17 cellular contexts compared by ENCODE assay signal in the genomic region with DNA sequence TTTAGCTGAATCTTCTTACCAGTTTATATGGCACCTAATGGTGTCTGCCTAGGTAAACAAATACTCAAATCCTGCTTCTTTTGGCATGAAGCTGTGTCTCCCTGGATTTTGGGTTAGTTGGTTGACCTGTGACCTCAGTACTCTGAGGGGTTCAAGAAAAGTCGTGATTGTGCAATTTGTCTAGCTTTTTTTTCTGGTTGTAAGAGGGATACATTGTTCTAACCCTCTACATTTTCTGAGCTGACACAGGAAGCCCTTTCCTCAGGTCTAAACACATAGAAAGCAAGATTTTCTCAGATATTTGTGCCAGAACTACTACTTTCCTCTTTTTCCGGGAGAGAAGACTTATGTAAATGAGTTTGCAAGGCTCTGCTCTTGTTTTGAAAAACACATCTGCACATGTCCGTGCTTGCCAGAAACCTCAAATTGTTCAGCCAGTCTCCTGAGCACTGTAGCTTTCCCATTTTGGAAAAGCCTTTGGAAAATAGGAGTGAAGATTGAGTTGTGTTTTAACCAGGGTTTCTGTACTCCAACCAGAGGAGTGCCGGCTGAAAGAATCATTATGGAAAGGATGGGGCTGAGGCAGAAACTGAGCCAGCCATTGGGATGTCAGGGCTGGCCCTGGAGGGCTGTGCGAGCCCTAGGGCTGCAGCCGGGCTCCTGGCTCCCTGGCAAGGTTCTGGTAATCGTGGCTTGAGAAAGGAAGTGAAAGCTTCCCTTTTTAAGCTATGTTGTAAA. TPM values are rescaled to one million over a fixed set of nuclear protein-coding genes. Genes with fewer than 3 reads are reported as not detected.
DNase-seq lines count a peak whose midpoint lies in the region; ATAC-seq and TF ChIP-seq lines count a peak whose summit lies in the region.
"Had no signal": no experiment of that assay in that cellular context is flagged by ENCODE, and none has a peak within 500 bp of the region (broad histone marks: within the 10 kb centered on the region; RNA-seq: fewer than 3 reads in every experiment).

No MANE protein-coding gene starts in this region.

- no peak overlapping the region for H3K27ac ChIP-seq in mammary epithelial cell (ENCODE audit: insufficient read depth, low read depth, low read length)
- H3K27ac ChIP-seq in esophagus muscularis mucosa (replicated peaks in 1 of 4), result peak overlapping the region in 2 of 4 donors; percentile 16 to 27
- H3K27ac ChIP-seq in left lung, result peak overlapping the region in 1 of 2 donors; percentile 56
- H3K27ac ChIP-seq in vagina, result peak overlapping the region; percentile 64

- H3K4me2 ChIP-seq in mammary epithelial cell (ENCODE audit: insufficient read depth, low read depth, low read length), result no peak overlapping the region

- H3K4me1 Mint-ChIP-seq in MCF 10A (ENCODE audit: insufficient read depth, unreplicated experiment), result no peaks in the 10 kb centered on the region

- TF ChIP-seq CTCF in MCF 10A (IDR thresholded peaks at IDR 0.05; ENCODE audit: unreplicated experiment), result no peak
- no peak for TF ChIP-seq CTCF in mammary epithelial cell (conservative IDR thresholded peaks at IDR 0.05 in 1 of 2, IDR thresholded peaks at IDR 0.05 in 1 of 2; ENCODE audit: extremely low read depth in 1 of 2, insufficient read depth in 1 of 2, low read depth in 1 of 2, low read length in 2 of 2)
- TF ChIP-seq CTCF in esophagus muscularis mucosa (IDR thresholded peaks at IDR 0.05), result no peak
- TF ChIP-seq CTCF in left lung (IDR thresholded peaks at IDR 0.05), result no peak
- no peak for TF ChIP-seq CTCF in vagina (IDR thresholded peaks at IDR 0.05)

- no peak for TF ChIP-seq POLR2A in esophagus muscularis mucosa (IDR thresholded peaks at IDR 0.05; ENCODE audit: low read depth)
- TF ChIP-seq POLR2A in vagina (IDR thresholded peaks at IDR 0.05), result no peak

- no peaks in the 10 kb centered on the region for H3K36me3 Mint-ChIP-seq in MCF 10A (ENCODE audit: insufficient read depth, unreplicated experiment)

- no peak for TF ChIP-seq EP300 in esophagus muscularis mucosa (IDR thresholded peaks at IDR 0.05)

- H3K9ac ChIP-seq in mammary epithelial cell (ENCODE audit: insufficient read depth, low read length), result no peak overlapping the region

- DNase-seq in MCF 10A (ENCODE audit: unreplicated experiment) (no peak), mammary epithelial cell (no peak), esophagus muscularis mucosa (ENCODE audit: extremely low spot score) (peak; percentile 83), left lung (peak in 1 of 2 donors; percentile 34), vagina (ENCODE audit: extremely low spot score in 2 of 2) (peak in 1 of 2 donors; percentile 43), NCI-H1436 treated with DMSO at 0.1 percent for 48 hours (lab: John Stamatoyannopoulos, UW) (no peak)
- DNase-seq: activated CD8-positive, alpha-beta T cell treated with anti-CD3 and anti-CD28 coated beads for 36 hours; effector CD8-positive, alpha-beta T cell; MM.1S; NCI-H345; SIG-M5; stimulated activated CD4-positive, alpha-beta T cell treated with anti-CD3 and anti-CD28 coated beads, Interleukin-2, amount 100 ng/mL, for 24 hours; stimulated activated CD8-positive, alpha-beta memory T cell treated with anti-CD3 and anti-CD28 coated beads, Interleukin-4, amount 100 ng/mL, for 48 hours had no signal

- H3K9me3 ChIP-seq in mammary epithelial cell (replicated peaks; ENCODE audit: insufficient read depth, low read length) (peaks cover 25% of the 10 kb centered on the region), esophagus muscularis mucosa (peaks cover 0 to 16% (median 7%) of the 10 kb centered on the region in 4 donors), left lung (no peaks in the 10 kb centered on the region), vagina (no peaks in the 10 kb centered on the region)

- ATAC-seq in left lung, result peak; percentile 75
- ATAC-seq in GM21737 (IDR thresholded peaks at IDR 0.05; ENCODE audit: unreplicated experiment), result no peak
- ATAC-seq in GM18511 (IDR thresholded peaks at IDR 0.05; ENCODE audit: unreplicated experiment), result no peak
- ATAC-seq: activated CD8-positive, alpha-beta T cell treated with anti-CD3 and anti-CD28 coated beads for 36 hours had no signal

- no peaks in the 10 kb centered on the region for H3K27me3 Mint-ChIP-seq in MCF 10A (ENCODE audit: insufficient read depth, unreplicated experiment)

- peaks cover 15% of the 10 kb centered on the region for H3K9me3 Mint-ChIP-seq in MCF 10A (ENCODE audit: unreplicated experiment)
- H3K9me3 Mint-ChIP-seq: activated CD8-positive, alpha-beta T cell treated with anti-CD3 and anti-CD28 coated beads for 36 hours had no signal

- 2% methylated on average over 6 of the region's 7 CpGs for WGBS in mammary epithelial cell (ENCODE audit: low coverage, missing lambda C conversion rate)
- WGBS in esophagus muscularis mucosa, result 21% methylated on average over 7 of the region's 7 CpGs

- POLR2A ChIA-PET in MCF 10A (lab: Yijun Ruan, JAX), result no interaction called here

- peak overlapping the region; percentile 40 for H3K27ac Mint-ChIP-seq in MCF 10A (ENCODE audit: low read depth, unreplicated experiment)
- H3K27ac Mint-ChIP-seq: activated CD8-positive, alpha-beta T cell treated with anti-CD3 and anti-CD28 coated beads for 36 hours had no signal

- in situ Hi-C loops in mammary epithelial cell (cut with MboI; ENCODE audit: low sequenced_read_pairs in 2 of 2), result no loop called here

- CTCF ChIA-PET in MCF 10A (lab: Yijun Ruan, JAX) (interaction anchor here (0.6 kb wide), 1 partner anchor 583 kb away, joined by 3 read pairs; no protein-coding TSS in a partner anchor), mammary epithelial cell (lab: Charles Lee; ENCODE audit: low non-redundant PET) (no interaction called here)

- peak overlapping the region; percentile 48 for H3K4me3 Mint-ChIP-seq in MCF 10A (ENCODE audit: unreplicated experiment)
- H3K4me3 Mint-ChIP-seq: activated CD8-positive, alpha-beta T cell treated with anti-CD3 and anti-CD28 coated beads for 36 hours had no signal

- H3K27me3 ChIP-seq in mammary epithelial cell (ENCODE audit: insufficient read depth, low read length) (no peaks in the 10 kb centered on the region), esophagus muscularis mucosa (no peaks in the 10 kb centered on the region), left lung (no peaks in the 10 kb centered on the region), vagina (no peaks in the 10 kb centered on the region)

- no peaks in the 10 kb centered on the region for H3K36me3 ChIP-seq in mammary epithelial cell (ENCODE audit: insufficient read depth, low read length)
- no peaks in the 10 kb centered on the region for H3K36me3 ChIP-seq in esophagus muscularis mucosa
- H3K36me3 ChIP-seq in left lung, result no peaks in the 10 kb centered on the region
- H3K36me3 ChIP-seq in vagina, result no peaks in the 10 kb centered on the region

- no peak overlapping the region for H2AFZ ChIP-seq in mammary epithelial cell (ENCODE audit: low read depth, low read length)

- BruUV-seq in MCF 10A (replicated peaks; lab: Mats Ljungman, UMichigan) (no TSS peak), mammary epithelial cell (replicated peaks; lab: Mats Ljungman, UMichigan) (no TSS peak)

- H3K4me3 ChIP-seq in mammary epithelial cell (replicated peaks in 1 of 3; ENCODE audit: insufficient read depth in 1 of 3, low read depth in 2 of 3, low read length in 3 of 3), result no peak overlapping the region
- H3K4me3 ChIP-seq in esophagus muscularis mucosa, result peak overlapping the region in 1 of 4 donors; percentile 5
- H3K4me3 ChIP-seq in left lung, result no peak overlapping the region
- no peak overlapping the region for H3K4me3 ChIP-seq in vagina

- H3K79me2 ChIP-seq in mammary epithelial cell (ENCODE audit: insufficient read depth, low read length), result no peaks in the 10 kb centered on the region

- dilution Hi-C loops in mammary epithelial cell (cut with HindIII; ENCODE audit: low sequenced_read_pairs), result no loop called here

- no peaks in the 10 kb centered on the region for H3K4me1 ChIP-seq in mammary epithelial cell (ENCODE audit: insufficient read depth, low read length)
- peaks cover 0 to 14% (median 5%) of the 10 kb centered on the region in 4 donors for H3K4me1 ChIP-seq in esophagus muscularis mucosa
- no peaks in the 10 kb centered on the region for H3K4me1 ChIP-seq in left lung
- peaks cover 18% of the 10 kb centered on the region for H3K4me1 ChIP-seq in vagina

- intact Hi-C loops in MCF 10A (cut with micrococcal nuclease) (no loop called here), mammary epithelial cell (cut with micrococcal nuclease) (no loop called here), esophagus muscularis mucosa (cut with DNase I) (no loop called here), left lung (cut with DNase I) (no loop called here), vagina (cut with DNase I) (no loop called here)

- H4K20me1 ChIP-seq in mammary epithelial cell (ENCODE audit: insufficient read depth, low read length), result no peaks in the 10 kb centered on the region

RNA-seq across cellular contexts. Expression of a gene that starts 31.3 kb away (rescaled TPM):
- total RNA-seq in MCF 10A (2022) (not detected in 2 replicates), mammary epithelial cell (under 1 TPM in 1 of 2 donors, not detected in 1; 0.50 TPM), esophagus muscularis mucosa (10 to 100 TPM; 47.9 to 88.8 (median 51.8) TPM), left lung (10 to 100 TPM; 77.9 to 89.6 TPM), vagina (112 TPM)
- polyA plus RNA-seq in mammary epithelial cell, result not detected
- not detected for polyA minus RNA-seq in mammary epithelial cell
- total RNA-seq: A172; activated CD8-positive, alpha-beta T cell treated with anti-CD3 and anti-CD28 coated beads for 36 hours; G401 had no signal

Comparison
In these comparisons a context has a peak if more than half of its experiments do, and no peak if none do; other contexts are left out.
1. RNA of a gene that starts 31.3 kb away (total RNA-seq): 112 TPM in vagina (single experiment), 77.9 to 89.6 TPM in left lung and 47.9 to 88.8 TPM in esophagus muscularis mucosa; 0.50 TPM in mammary epithelial cell and not detected in MCF 10A; every median in the first group is over 10 times any median in the second.